Comparison of ENCODE assay signal across 1 cellular context in genomic region chr11:123454796-123455195, GRCh38.
TF ChIP-seq lines count a peak whose summit lies in the region.

No MANE protein-coding gene starts in this region.

TF ChIP-seq in endothelial cell of umbilical vein, 7 proteins besides CTCF, POLR2A, EP300 and RAD21 (continued from another document):
- TF ChIP-seq JUN (IDR thresholded peaks at IDR 0.05; ENCODE audit: borderline replicate concordance, insufficient read depth, insufficient read length, low read depth) (no peak), POLR2AphosphoS5 (IDR thresholded peaks at IDR 0.05; ENCODE audit: insufficient read depth, low read depth, low read length) (no peak), EZH2 (IDR thresholded peaks at IDR 0.05; ENCODE audit: borderline replicate concordance, low read depth, low read length, severe bottlenecking) (no peak), GATA2 (IDR thresholded peaks at IDR 0.05; ENCODE audit: insufficient read depth, insufficient read length, low read depth, low read length) (no peak)
